In genomic region chr15:40358492-40359353, GRCh38 we compare ENCODE assay signal across 6 cellular contexts. TPM values are rescaled to one million over a fixed set of nuclear protein-coding genes. Genes with fewer than 3 reads are reported as not detected.
A peak's percentile ranks its signal among the peaks of the same experiment; 100 is the strongest.
DNase-seq lines count a peak whose midpoint lies in the region; ATAC-seq and TF ChIP-seq lines count a peak whose summit lies in the region.

No MANE protein-coding gene starts in this region.

- DNase-seq in DMS79 treated with DMSO at 0.1 percent for 48 hours (lab: John Stamatoyannopoulos, UW) (peak; percentile 13), lower lobe of right lung (no peak), ecto neural progenitor cell (ENCODE audit: low spot score) (no peak), GF-D8 (lab: John Stamatoyannopoulos, UW) (no peak)
- DNase-seq in activated T-helper 1 cell treated with anti-CD3 and anti-CD28 coated beads, Interleukin-12 subunit alpha, Interleukin-12 subunit beta, Interleukin-2, Interleukin-4 antibody, amounts not matched to agents 30 ng/mL and 10 ng/mL and 1 ng/mL, durations not matched to agents 14 hours and 24 hours and 36 hours (ENCODE audit: low spot score), result peak; percentile 31

- peaks cover 15% of the 10 kb centered on the region for H3K4me1 ChIP-seq in lower lobe of right lung

- peak overlapping the region; percentile 6 for H3K27ac Mint-ChIP-seq in activated T-helper 1 cell treated with anti-CD3 and anti-CD28 coated beads, Interleukin-12 subunit alpha, Interleukin-12 subunit beta, Interleukin-2, Interleukin-4 antibody, amounts not matched to agents 30 ng/mL and 10 ng/mL and 1 ng/mL, durations not matched to agents 14 hours and 24 hours and 36 hours

- H3K4me3 Mint-ChIP-seq in activated T-helper 1 cell treated with anti-CD3 and anti-CD28 coated beads, Interleukin-12 subunit alpha, Interleukin-12 subunit beta, Interleukin-2, Interleukin-4 antibody, amounts not matched to agents 30 ng/mL and 10 ng/mL and 1 ng/mL, durations not matched to agents 14 hours and 24 hours and 36 hours, result peak overlapping the region; percentile 80

- H3K9me3 ChIP-seq in lower lobe of right lung, result no peaks in the 10 kb centered on the region

- no peaks in the 10 kb centered on the region for H3K27me3 ChIP-seq in lower lobe of right lung (ENCODE audit: low read depth)

- H3K36me3 ChIP-seq in lower lobe of right lung, result no peaks in the 10 kb centered on the region

- no peaks in the 10 kb centered on the region for H3K36me3 Mint-ChIP-seq in activated T-helper 1 cell treated with anti-CD3 and anti-CD28 coated beads, Interleukin-12 subunit alpha, Interleukin-12 subunit beta, Interleukin-2, Interleukin-4 antibody, amounts not matched to agents 30 ng/mL and 10 ng/mL and 1 ng/mL, durations not matched to agents 14 hours and 24 hours and 36 hours (ENCODE audit: low read depth)

- no peak overlapping the region for H3K27ac ChIP-seq in lower lobe of right lung

- peaks cover 25% of the 10 kb centered on the region for H3K27me3 Mint-ChIP-seq in activated T-helper 1 cell treated with anti-CD3 and anti-CD28 coated beads, Interleukin-12 subunit alpha, Interleukin-12 subunit beta, Interleukin-2, Interleukin-4 antibody, amounts not matched to agents 30 ng/mL and 10 ng/mL and 1 ng/mL, durations not matched to agents 14 hours and 24 hours and 36 hours (ENCODE audit: insufficient read depth)

- H3K9me3 Mint-ChIP-seq in activated T-helper 1 cell treated with anti-CD3 and anti-CD28 coated beads, Interleukin-12 subunit alpha, Interleukin-12 subunit beta, Interleukin-2, Interleukin-4 antibody, amounts not matched to agents 30 ng/mL and 10 ng/mL and 1 ng/mL, durations not matched to agents 14 hours and 24 hours and 36 hours, result no peaks in the 10 kb centered on the region

- TF ChIP-seq CTCF in lower lobe of right lung (IDR thresholded peaks at IDR 0.05), result peak; percentile 8

- no peaks in the 10 kb centered on the region for H3K4me1 Mint-ChIP-seq in activated T-helper 1 cell treated with anti-CD3 and anti-CD28 coated beads, Interleukin-12 subunit alpha, Interleukin-12 subunit beta, Interleukin-2, Interleukin-4 antibody, amounts not matched to agents 30 ng/mL and 10 ng/mL and 1 ng/mL, durations not matched to agents 14 hours and 24 hours and 36 hours (ENCODE audit: low read depth)

- peak; percentile 13 for ATAC-seq in HG03039 (IDR thresholded peaks at IDR 0.05; ENCODE audit: unreplicated experiment)
- ATAC-seq in lower lobe of right lung, result peak; percentile 4 to 49

- intact Hi-C loops in activated T-helper 1 cell treated with anti-CD3 and anti-CD28 coated beads, Interleukin-12 subunit alpha, Interleukin-12 subunit beta, Interleukin-2, Interleukin-4 antibody, amounts not matched to agents 30 ng/mL and 10 ng/mL and 1 ng/mL, durations not matched to agents 14 hours and 24 hours and 36 hours (cut with micrococcal nuclease), result loop anchor here (1.0 kb wide), 4 partner anchors 10 to 47 kb away; partner anchors contain the start of genes INAFM2, IVD and KNSTRN
- intact Hi-C loops in lower lobe of right lung (cut with DNase I), result no loop called here

- peak overlapping the region; percentile 67 for H3K4me3 ChIP-seq in lower lobe of right lung

RNA-seq across cellular contexts. Expression of gene DISP2, which starts 0.7 kb away (rescaled TPM):
- 0.02 and 0.54 TPM in 2 replicates for total RNA-seq in activated T-helper 1 cell treated with anti-CD3 and anti-CD28 coated beads, Interleukin-12 subunit alpha, Interleukin-12 subunit beta, Interleukin-2, Interleukin-4 antibody, amounts not matched to agents 30 ng/mL and 10 ng/mL and 1 ng/mL, durations not matched to agents 14 hours and 24 hours and 36 hours
- 4.3 TPM for total RNA-seq in lower lobe of right lung

RNA-seq across cellular contexts. Expression of gene PHGR1, which starts 7.9 kb away (rescaled TPM):
- not detected in 2 replicates for total RNA-seq in activated T-helper 1 cell treated with anti-CD3 and anti-CD28 coated beads, Interleukin-12 subunit alpha, Interleukin-12 subunit beta, Interleukin-2, Interleukin-4 antibody, amounts not matched to agents 30 ng/mL and 10 ng/mL and 1 ng/mL, durations not matched to agents 14 hours and 24 hours and 36 hours
- not detected for total RNA-seq in lower lobe of right lung

RNA-seq across cellular contexts. Expression of gene CCDC9B, which starts 18.0 kb away (rescaled TPM):
- total RNA-seq in activated T-helper 1 cell treated with anti-CD3 and anti-CD28 coated beads, Interleukin-12 subunit alpha, Interleukin-12 subunit beta, Interleukin-2, Interleukin-4 antibody, amounts not matched to agents 30 ng/mL and 10 ng/mL and 1 ng/mL, durations not matched to agents 14 hours and 24 hours and 36 hours, result 0.21 and 0.24 TPM in 2 replicates
- 71.4 TPM for total RNA-seq in lower lobe of right lung

RNA-seq across cellular contexts. Expression of gene KNSTRN, which starts 23.8 kb away (rescaled TPM):
- total RNA-seq in activated T-helper 1 cell treated with anti-CD3 and anti-CD28 coated beads, Interleukin-12 subunit alpha, Interleukin-12 subunit beta, Interleukin-2, Interleukin-4 antibody, amounts not matched to agents 30 ng/mL and 10 ng/mL and 1 ng/mL, durations not matched to agents 14 hours and 24 hours and 36 hours, result 48.4 and 52.1 TPM in 2 replicates
- 20.1 TPM for total RNA-seq in lower lobe of right lung

RNA-seq across cellular contexts. Expression of gene INAFM2, which starts 35.2 kb away (rescaled TPM):
- total RNA-seq in activated T-helper 1 cell treated with anti-CD3 and anti-CD28 coated beads, Interleukin-12 subunit alpha, Interleukin-12 subunit beta, Interleukin-2, Interleukin-4 antibody, amounts not matched to agents 30 ng/mL and 10 ng/mL and 1 ng/mL, durations not matched to agents 14 hours and 24 hours and 36 hours, result 19.2 and 25.1 TPM in 2 replicates
- total RNA-seq in lower lobe of right lung, result 33.8 TPM

Comparison
In these comparisons a context has a peak if more than half of its experiments do, and no peak if none do; other contexts are left out.
1. DNase-seq: peak in DMS79 treated with DMSO at 0.1 percent for 48 hours (single experiment) and activated T-helper 1 cell treated with anti-CD3 and anti-CD28 coated beads, Interleukin-12 subunit alpha, Interleukin-12 subunit beta, Interleukin-2, Interleukin-4 antibody, amounts not matched to agents 30 ng/mL and 10 ng/mL and 1 ng/mL, durations not matched to agents 14 hours and 24 hours and 36 hours (single experiment); none in lower lobe of right lung (single experiment), ecto neural progenitor cell (single experiment) and GF-D8 (single experiment).
2. RNA of gene CCDC9B, which starts 18.0 kb away (total RNA-seq): 71.4 TPM in lower lobe of right lung (single experiment); 0.21 to 0.24 TPM in activated T-helper 1 cell treated with anti-CD3 and anti-CD28 coated beads, Interleukin-12 subunit alpha, Interleukin-12 subunit beta, Interleukin-2, Interleukin-4 antibody, amounts not matched to agents 30 ng/mL and 10 ng/mL and 1 ng/mL, durations not matched to agents 14 hours and 24 hours and 36 hours; every median in the first group is over 10 times any median in the second.